Comparison of ENCODE assay signal across 27 cellular contexts in the genomic region with DNA sequence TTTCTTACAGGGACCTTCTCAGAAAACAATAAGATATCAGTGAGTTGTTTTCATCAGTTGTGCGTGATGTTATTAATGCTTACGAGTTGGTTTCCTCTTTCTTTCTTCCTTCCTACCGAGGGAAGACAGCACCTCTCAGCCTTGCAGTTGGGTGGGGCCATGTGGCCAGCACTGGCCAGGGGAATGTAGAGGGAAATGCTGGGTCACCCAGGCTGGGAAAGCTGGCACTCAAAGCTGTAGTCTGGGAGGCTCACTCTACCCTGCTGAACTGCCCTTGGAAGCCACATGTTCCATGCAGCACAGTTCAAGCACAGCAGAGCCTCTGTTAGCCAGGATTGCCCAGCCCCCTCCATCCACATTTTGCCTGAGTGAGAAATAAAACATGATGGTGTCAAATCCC.
"Had no signal": no experiment of that assay in that cellular context is flagged by ENCODE, and none has a peak within 500 bp of the region (broad histone marks: within the 10 kb centered on the region; RNA-seq: fewer than 3 reads in every experiment).

No MANE protein-coding gene starts in this region.

- H3K4me3 ChIP-seq: left lung, lower lobe of right lung, ovary, right atrium auricular region, right lobe of liver, skin epidermis, stomach, testis, thyroid gland, transverse colon, upper lobe of left lung, vagina had no signal

- H3K4me1 ChIP-seq: left lung, lower lobe of right lung, right atrium auricular region, right lobe of liver, stomach, transverse colon, vagina had no signal

- H3K27me3 ChIP-seq: ovary, right lobe of liver, testis, thyroid gland, upper lobe of left lung, vagina had no signal

- H3K27ac Mint-ChIP-seq: immature natural killer cell; naive thymus-derived CD4-positive, alpha-beta T cell; natural killer cell treated with Interleukin-12 subunit alpha and Interleukin-12 subunit beta and Interleukin-15 and Interleukin-18, amount 100 ng/mL, for 72 hours; progenitor cell of endocrine pancreas; stimulated activated naive B cell treated with anti-CD40 and anti-IgM and Interleukin-4, amounts not matched to agents 10 μg/mL and 1 μg/mL and 100 μg/mL, for 72 hours had no signal

- H3K4me1 Mint-ChIP-seq: immature natural killer cell; naive thymus-derived CD4-positive, alpha-beta T cell; stimulated activated naive B cell treated with anti-CD40 and anti-IgM and Interleukin-4, amounts not matched to agents 10 μg/mL and 1 μg/mL and 100 μg/mL, for 72 hours had no signal

- H3K9me3 ChIP-seq: left lung, lower lobe of right lung, ovary, right atrium auricular region, right lobe of liver, stomach, testis, thyroid gland, transverse colon, upper lobe of left lung, vagina had no signal

- H3K36me3 Mint-ChIP-seq: immature natural killer cell; naive thymus-derived CD4-positive, alpha-beta T cell; natural killer cell treated with Interleukin-12 subunit alpha and Interleukin-12 subunit beta and Interleukin-15 and Interleukin-18, amount 100 ng/mL, for 72 hours; stimulated activated naive B cell treated with anti-CD40 and anti-IgM and Interleukin-4, amounts not matched to agents 10 μg/mL and 1 μg/mL and 100 μg/mL, for 72 hours had no signal

- DNase-seq: hypothalamus; immature natural killer cell; kidney; left colon; left lung; lower lobe of right lung; mammary epithelial cell; mesenchymal stem cell; naive thymus-derived CD4-positive, alpha-beta T cell; ovary; right lobe of liver; stimulated activated CD4-positive, alpha-beta T cell treated with anti-CD3 and anti-CD28 coated beads, Interleukin-12 subunit alpha, Interleukin-12 subunit beta, amount 100 ng/mL, for 4 hours; stimulated activated CD4-positive, alpha-beta T cell treated with anti-CD3 and anti-CD28 coated beads, Interleukin-15, amount 100 ng/mL, for 24 hours; stimulated activated CD4-positive, alpha-beta T cell treated with anti-CD3 and anti-CD28 coated beads, Interleukin-2, amount 100 ng/mL, for 24 hours; stimulated activated CD4-positive, alpha-beta T cell treated with anti-CD3 and anti-CD28 coated beads, Interleukin-4, amount 100 ng/mL, for 1 hour; stimulated activated naive B cell treated with anti-CD40 and anti-IgM and Interleukin-4, amounts not matched to agents 10 μg/mL and 1 μg/mL and 100 μg/mL, for 72 hours; stimulated activated naive CD8-positive, alpha-beta T cell treated with anti-CD3 and anti-CD28 coated beads, Interleukin-15, Interleukin-2, amounts not matched to agents 100 U/mL and 50 U/mL, for 24 hours; stomach; testis; thyroid gland; transverse colon; upper lobe of left lung had no signal

- ATAC-seq: left colon; left lung; lower lobe of right lung; naive thymus-derived CD4-positive, alpha-beta T cell; natural killer cell treated with Interleukin-12 subunit alpha and Interleukin-12 subunit beta and Interleukin-15 and Interleukin-18, amount 100 ng/mL, for 72 hours; right lobe of liver; stimulated activated naive B cell treated with anti-CD40 and anti-IgM and Interleukin-4, amounts not matched to agents 10 μg/mL and 1 μg/mL and 100 μg/mL, for 72 hours; stimulated activated naive CD8-positive, alpha-beta T cell treated with anti-CD3 and anti-CD28 coated beads, Interleukin-15, Interleukin-2, amounts not matched to agents 100 U/mL and 50 U/mL, for 24 hours had no signal

- H3K4me3 Mint-ChIP-seq: immature natural killer cell; naive thymus-derived CD4-positive, alpha-beta T cell; natural killer cell treated with Interleukin-12 subunit alpha and Interleukin-12 subunit beta and Interleukin-15 and Interleukin-18, amount 100 ng/mL, for 72 hours; stimulated activated naive B cell treated with anti-CD40 and anti-IgM and Interleukin-4, amounts not matched to agents 10 μg/mL and 1 μg/mL and 100 μg/mL, for 72 hours had no signal

- H3K36me3 ChIP-seq: left lung, lower lobe of right lung, ovary, right atrium auricular region, right lobe of liver, stomach, thyroid gland, transverse colon, upper lobe of left lung, vagina had no signal

- H3K9me3 Mint-ChIP-seq: natural killer cell treated with Interleukin-12 subunit alpha and Interleukin-12 subunit beta and Interleukin-15 and Interleukin-18, amount 100 ng/mL, for 72 hours; stimulated activated naive B cell treated with anti-CD40 and anti-IgM and Interleukin-4, amounts not matched to agents 10 μg/mL and 1 μg/mL and 100 μg/mL, for 72 hours had no signal

- H3K27ac ChIP-seq: left lung, lower lobe of right lung, ovary, right atrium auricular region, right lobe of liver, skin epidermis, stomach, testis, thyroid gland, transverse colon, upper lobe of left lung, vagina had no signal
